In genomic region chr10:15482168-15482567, GRCh38 we compare ENCODE assay signal across 14 cellular contexts.
"Had no signal": no experiment of that assay in that cellular context is flagged by ENCODE, and none has a peak within 500 bp of the region (broad histone marks: within the 10 kb centered on the region; RNA-seq: fewer than 3 reads in every experiment).

No MANE protein-coding gene starts in this region.

- H3K36me3 ChIP-seq: prostate gland had no signal

- H3K4me1 ChIP-seq: prostate gland had no signal

- ATAC-seq: activated naive CD4-positive, alpha-beta T cell treated with anti-CD3 and anti-CD28 coated beads, Interleukin-2, amount 50 U/mL, for 72 hours; activated T-cell treated with anti-CD3 and anti-CD28 coated beads, Interleukin-2, amount 50 U/mL, for 4 hours; natural killer cell treated with Interleukin-12 subunit alpha and Interleukin-12 subunit beta and Interleukin-15 and Interleukin-18, amount 100 ng/mL, for 72 hours; right cardiac atrium; stimulated activated naive CD8-positive, alpha-beta T cell treated with anti-CD3 and anti-CD28 coated beads, Interleukin-15, Interleukin-2, amounts not matched to agents 100 U/mL and 50 U/mL, for 24 hours; T-helper 17 cell had no signal

- H3K9me3 ChIP-seq: prostate gland had no signal

- DNase-seq: activated CD4-positive, alpha-beta memory T cell treated with anti-CD3 and anti-CD28 coated beads, Interleukin-2, amount 10 ng/mL, durations not matched to agents 7 days and 5 days; activated CD4-positive, alpha-beta T cell treated with anti-CD3 and anti-CD28 coated beads for 4 hours; activated gamma-delta T cell; activated T-cell treated with anti-CD3 and anti-CD28 coated beads, Interleukin-2, amount 50 U/mL, for 4 hours; amniotic stem cell; kidney glomerular epithelial cell; occipital lobe; right cardiac atrium; stimulated activated naive CD8-positive, alpha-beta T cell treated with anti-CD3 and anti-CD28 coated beads, Interleukin-15, Interleukin-2, amounts not matched to agents 100 U/mL and 50 U/mL, for 24 hours; T-helper 17 cell had no signal

- H3K27ac ChIP-seq: epithelial cell of prostate, prostate gland had no signal

- H3K4me3 ChIP-seq: prostate gland had no signal
